1 cellular context compared by ENCODE assay signal in genomic region chr12:19842116-19842515, GRCh38.
TF ChIP-seq lines count a peak whose summit lies in the region.

No MANE protein-coding gene starts in this region.

TF ChIP-seq in SK-N-SH, 30 proteins besides CTCF, POLR2A, EP300 and RAD21 (continued from another document):
- TF ChIP-seq USF2 (IDR thresholded peaks at IDR 0.05; ENCODE audit: borderline replicate concordance, low read depth, low read length) (no peak), YY1 (IDR thresholded peaks at IDR 0.05; ENCODE audit: low read depth) (no peak)
TF ChIP-seq in SK-N-SH: peak in this region for 0.
